In genomic region chr3:42491876-42492507, GRCh38 we compare ENCODE assay signal across 17 cellular contexts. TPM values are rescaled to one million over a fixed set of nuclear protein-coding genes. Genes with fewer than 3 reads are reported as not detected.
DNase-seq lines count a peak whose midpoint lies in the region; ATAC-seq, FAIRE-seq and TF ChIP-seq lines count a peak whose summit lies in the region.
"Had no signal": no experiment of that assay in that cellular context is flagged by ENCODE, and none has a peak within 500 bp of the region (broad histone marks: within the 10 kb centered on the region; RNA-seq: fewer than 3 reads in every experiment).

No MANE protein-coding gene starts in this region.

- TF ChIP-seq POLR2A in GM12878 (IDR thresholded peaks at IDR 0.05; ENCODE audit: low read depth, low read length) = no peak

- H3K4me2 ChIP-seq in GM12878 (ENCODE audit: control insufficient read depth, insufficient read depth) = no peak overlapping the region

- H2AFZ ChIP-seq in GM12878 (ENCODE audit: control insufficient read depth, low read depth, low read length) = peak overlapping the region; percentile 45

- H3K36me3 Mint-ChIP-seq in CD14-positive monocyte (peaks cover 0 to 8% of the 10 kb centered on the region in 2 donors), naive B cell (no peaks in the 10 kb centered on the region)
- H3K36me3 Mint-ChIP-seq: activated naive CD8-positive, alpha-beta T cell treated with anti-CD3 and anti-CD28 coated beads, Interleukin-2, amount 10 ng/mL, durations not matched to agents 7 days and 5 days; CD8-positive, alpha-beta memory T cell had no signal

- CTCF ChIA-PET in GM12878 (lab: Yijun Ruan, JAX) = interaction anchor here (0.7 to 1.0 kb wide), 2 partner anchors 9 to 200 kb away, joined by 4 read pairs; no protein-coding TSS in a partner anchor

- in situ Hi-C loops in KBM-7 (cut with MboI; ENCODE audit: low pct_unique_long_range_greater_than_20kb, low sequenced_read_pairs) = no loop called here
- in situ Hi-C loops in GM12878 (cut with MboI) = no loop called here

- H3K4me1 Mint-ChIP-seq in CD14-positive monocyte = peaks cover 57% of the 10 kb centered on the region
- H3K4me1 Mint-ChIP-seq in naive B cell = peaks cover 29 to 57% (median 48%) of the 10 kb centered on the region in 3 donors
- H3K4me1 Mint-ChIP-seq: CD8-positive, alpha-beta memory T cell had no signal

- TF ChIP-seq RAD21 in GM12878 (IDR thresholded peaks at IDR 0.05; ENCODE audit: insufficient read depth, low read depth, low read length) = no peak

- H3K27me3 Mint-ChIP-seq in CD14-positive monocyte (ENCODE audit: low read depth in 3 of 3) (peaks cover under 1 to 4% (median 4%) of the 10 kb centered on the region in 3 donors), naive B cell (peaks cover 0 to 6% (median 0%) of the 10 kb centered on the region in 3 donors)

- H3K79me2 ChIP-seq in GM12878 (ENCODE audit: control insufficient read depth, insufficient read depth, low read length) = no peaks in the 10 kb centered on the region

- WGBS in GM12878 (ENCODE audit: insufficient coverage, insufficient replicate concordance, low lambda C conversion rate, missing lambda C conversion rate) = 88% methylated on average over 3 of the region's 3 CpGs

- H3K27ac ChIP-seq in GM12878 (ENCODE audit: control insufficient read depth, insufficient read depth) = peak overlapping the region; percentile 42
- H3K27ac ChIP-seq: RWPE1 had no signal

- RAD21 ChIA-PET in GM12878 (lab: Charles Lee; ENCODE audit: unreplicated experiment) = no interaction called here

- no peak for ATAC-seq in GM12878
- ATAC-seq in naive B cell (ENCODE audit: low read depth in 2 of 2) = no peak
- ATAC-seq in HG02763 (IDR thresholded peaks at IDR 0.05; ENCODE audit: unreplicated experiment) = no peak
- ATAC-seq: left colon had no signal

- no peak overlapping the region for H3K9ac ChIP-seq in GM12878 (ENCODE audit: control insufficient read depth, insufficient read depth, low read length)

- H3K9me3 ChIP-seq in GM12878 (replicated peaks; ENCODE audit: control insufficient read depth, insufficient read depth, low read length) = peaks cover 2% of the 10 kb centered on the region; the same call in 2 of the 3 replicates
- H3K9me3 ChIP-seq: HAP-1, heart right ventricle had no signal

- H3K4me1 ChIP-seq in GM12878 (ENCODE audit: control insufficient read depth, insufficient read depth, low read length) = peaks cover 34% of the 10 kb centered on the region
- H3K4me1 ChIP-seq: HAP-1 had no signal

- POLR2A ChIA-PET in GM12878 (lab: Charles Lee) = no interaction called here

- H4K20me1 ChIP-seq in GM12878 (ENCODE audit: control insufficient read depth, insufficient read depth) = no peaks in the 10 kb centered on the region

- no peaks in the 10 kb centered on the region for H3K27me3 ChIP-seq in GM12878 (replicated peaks in 1 of 2; ENCODE audit: control insufficient read depth in 2 of 2, insufficient read depth in 2 of 2, low read length in 1 of 2)
- H3K27me3 ChIP-seq: heart right ventricle had no signal

- no peak for FAIRE-seq in GM12878 (lab: Jason Lieb, UNC)

- no TSS peak for BruUV-seq in GM12878 (replicated peaks; lab: Mats Ljungman, UMichigan)

- TF ChIP-seq CTCF in CD14-positive monocyte (IDR thresholded peaks at IDR 0.05) (no peak), GM12878 (IDR thresholded peaks at IDR 0.05 in 2 of 3, conservative IDR thresholded peaks at IDR 0.05 in 1 of 3; ENCODE audit: control insufficient read depth in 2 of 3, extremely low read depth in 1 of 3, insufficient read depth in 1 of 3, low read depth in 3 of 3, low read length in 3 of 3) (no peak)

- DNase-seq in CD14-positive monocyte (ENCODE audit: low spot score) (peak; percentile 34), KBM-7 (peak; percentile 76), GM12878 (ENCODE audit: low read depth, low spot score) (no peak), naive B cell (no peak), NCI-H345 (lab: John Stamatoyannopoulos, UW) (no peak), LoVo (ENCODE audit: low spot score) (no peak), cerebellar cortex (ENCODE audit: low spot score) (no peak)
- DNase-seq: activated naive CD8-positive, alpha-beta T cell treated with anti-CD3 and anti-CD28 coated beads, Interleukin-2, amount 10 ng/mL, durations not matched to agents 7 days and 5 days; CD8-positive, alpha-beta memory T cell; cerebellar nuclear complex; heart right ventricle; left colon; nephron progenitor cell had no signal

- H3K4me3 ChIP-seq in GM12878 = 0 out of 2 replicates have a peak overlapping the region, but pooled peaks have one; percentile 33
- H3K4me3 ChIP-seq: HAP-1, heart right ventricle had no signal

- no peak for TF ChIP-seq EP300 in GM12878 (IDR thresholded peaks at IDR 0.05; ENCODE audit: borderline replicate concordance in 1 of 2, control insufficient read depth in 1 of 2, low read depth in 2 of 2, low read length in 2 of 2)

- no peaks in the 10 kb centered on the region for H3K36me3 ChIP-seq in GM12878 (ENCODE audit: control insufficient read depth in 2 of 2, insufficient read depth in 2 of 2, low read length in 1 of 2)
- H3K36me3 ChIP-seq: HAP-1, heart right ventricle had no signal

- H3K4me3 Mint-ChIP-seq in CD14-positive monocyte (peak overlapping the region in 1 of 2 donors; percentile 77), naive B cell (peak overlapping the region in 6 of 8 donors; percentile 35 to 81 (median 70))
- H3K4me3 Mint-ChIP-seq: activated naive CD8-positive, alpha-beta T cell treated with anti-CD3 and anti-CD28 coated beads, Interleukin-2, amount 10 ng/mL, durations not matched to agents 7 days and 5 days; CD8-positive, alpha-beta memory T cell; nephron progenitor cell had no signal

- H3K27ac Mint-ChIP-seq in CD14-positive monocyte (peak overlapping the region; percentile 73 to 96 (median 87)), naive B cell (peak overlapping the region in 4 of 6 donors; percentile 48 to 91 (median 72))
- H3K27ac Mint-ChIP-seq: activated naive CD8-positive, alpha-beta T cell treated with anti-CD3 and anti-CD28 coated beads, Interleukin-2, amount 10 ng/mL, durations not matched to agents 7 days and 5 days; nephron progenitor cell had no signal

- H3K9me3 Mint-ChIP-seq in CD14-positive monocyte (peaks cover 0 to 9% (median 5%) of the 10 kb centered on the region in 7 donors), naive B cell (peaks cover 0 to 3% (median 0%) of the 10 kb centered on the region in 7 donors)
- H3K9me3 Mint-ChIP-seq: activated naive CD8-positive, alpha-beta T cell treated with anti-CD3 and anti-CD28 coated beads, Interleukin-2, amount 10 ng/mL, durations not matched to agents 7 days and 5 days; CD8-positive, alpha-beta memory T cell; nephron progenitor cell had no signal

- intact Hi-C loops in CD14-positive monocyte (cut with micrococcal nuclease) (loop anchor here in 1 of 2 donors (10.0 kb wide), 1 partner anchor 253 kb away; no protein-coding TSS in a partner anchor), GM12878 (cut with micrococcal nuclease; ENCODE audit: unreplicated experiment) (no loop called here)

- SMC1A ChIA-PET in GM12878 (lab: Charles Lee; ENCODE audit: uncharacterized antibody, unreplicated experiment) = no interaction called here

TF ChIP-seq in GM12878, 131 proteins besides CTCF, POLR2A, EP300 and RAD21 (continues in another document):
- TF ChIP-seq, protein P1, sequence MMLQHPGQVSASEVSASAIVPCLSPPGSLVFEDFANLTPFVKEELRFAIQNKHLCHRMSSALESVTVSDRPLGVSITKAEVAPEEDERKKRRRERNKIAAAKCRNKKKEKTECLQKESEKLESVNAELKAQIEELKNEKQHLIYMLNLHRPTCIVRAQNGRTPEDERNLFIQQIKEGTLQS (IDR thresholded peaks at IDR 0.05; ENCODE audit: borderline replicate concordance, extremely low read depth, low read depth, low read length) = no peak
- TF ChIP-seq SMARCA5 (IDR thresholded peaks at IDR 0.05) (no peak), MEF2B (IDR thresholded peaks at IDR 0.05; ENCODE audit: partially characterized antibody, poor library complexity, severe bottlenecking) (no peak), IRF3 (IDR thresholded peaks at IDR 0.05) (no peak), CHD4 (IDR thresholded peaks at IDR 0.05) (no peak), ZNF274 (IDR thresholded peaks at IDR 0.05; ENCODE audit: insufficient read depth, insufficient read length) (no peak), ZSCAN29 (IDR thresholded peaks at IDR 0.05) (no peak), LARP7 (IDR thresholded peaks at IDR 0.05) (no peak), ATF7 (IDR thresholded peaks at IDR 0.05; ENCODE audit: low read depth) (no peak), FOXM1 (IDR thresholded peaks at IDR 0.05; ENCODE audit: low read depth, low read length) (no peak)

RNA-seq across cellular contexts. Expression of gene VIPR1, which starts 10.5 kb away (rescaled TPM):
- 10 to 100 TPM; 15.5 to 16.0 TPM for polyA plus RNA-seq in CD14-positive monocyte
- 0.35 TPM in 1 of 2 replicates, not detected in the other for total RNA-seq in GM12878 (2013; cell fraction: nucleolus; rRNA removed)
- total RNA-seq in GM12878 (2014; rRNA removed) = not detected in 2 replicates
- not detected in 2 replicates for total RNA-seq in GM12878 (2014; rRNA removed; fragmentation: Illumina TruSeq; extraction: Trizol)
- 0.18 and 0.29 TPM in 2 replicates for total RNA-seq in GM12878 (2021)
- 0.59 TPM for polyA plus RNA-seq in GM12878 (2011; ENCODE audit: low read depth)
- not detected in 2 replicates for polyA plus RNA-seq in GM12878 (2011; rRNA removed)
- 0.04 TPM in 1 of 2 replicates, not detected in the other for polyA plus RNA-seq in GM12878 (2011; cell fraction: cytosol; rRNA removed)
- polyA plus RNA-seq in GM12878 (2011; cell fraction: nucleus; rRNA removed) = 0.04 TPM in 1 of 2 replicates, not detected in the other
- 0.74 and 1.2 TPM in 2 replicates for polyA plus RNA-seq in GM12878 (2012)
- polyA plus RNA-seq in GM12878 (2014; fragmentation: Illumina TruSeq; extraction: Trizol) = 0.03 TPM in 1 of 2 replicates, not detected in the other
- polyA plus RNA-seq in GM12878 (2014; fragmentation: Nextera tagmentation; extraction: Ambion mirVana) = not detected
- polyA plus RNA-seq in GM12878 (2014; rRNA removed) = 0.04 and 0.28 TPM in 2 replicates
- polyA plus RNA-seq in GM12878 (2016; fragmentation: Nextera tagmentation; extraction: Ambion mirVana) = under 1 TPM in 1 of 2 experiments, not detected in 1; 0.07 TPM
- polyA minus RNA-seq in GM12878 (2011; rRNA and poly(A)+ RNA removed) = 0.07 and 0.21 TPM in 2 replicates
- not detected in 2 replicates for polyA minus RNA-seq in GM12878 (2011; cell fraction: cytosol; rRNA and poly(A)+ RNA removed)
- polyA minus RNA-seq in GM12878 (2011; cell fraction: nucleus; rRNA and poly(A)+ RNA removed) = not detected in 2 replicates
- 1 to 10 TPM in 2 of 6 donors, under 1 TPM in 3, not detected in 1; 0.57 to 3.0 (median 0.69) TPM for polyA plus RNA-seq in naive B cell (ENCODE audit: low read depth in 6 of 6)
- total RNA-seq: epithelial cell of proximal tubule had no signal

Comparison
In these comparisons a context has a peak if more than half of its experiments do, and no peak if none do; other contexts are left out.
1. DNase-seq: peak in CD14-positive monocyte (single experiment) and KBM-7 (single experiment); none in GM12878 (single experiment), naive B cell (single experiment), NCI-H345 (single experiment), LoVo (single experiment) and cerebellar cortex (single experiment).
2. RNA of gene VIPR1, which starts 10.5 kb away (polyA plus RNA-seq): 15.5 to 16.0 TPM in CD14-positive monocyte; 0.57 to 3.0 TPM in naive B cell and 0.03 to 1.2 TPM in GM12878; every median in the first group is over 4 times any median in the second.